1 cellular context compared by ENCODE assay signal in the genomic region with DNA sequence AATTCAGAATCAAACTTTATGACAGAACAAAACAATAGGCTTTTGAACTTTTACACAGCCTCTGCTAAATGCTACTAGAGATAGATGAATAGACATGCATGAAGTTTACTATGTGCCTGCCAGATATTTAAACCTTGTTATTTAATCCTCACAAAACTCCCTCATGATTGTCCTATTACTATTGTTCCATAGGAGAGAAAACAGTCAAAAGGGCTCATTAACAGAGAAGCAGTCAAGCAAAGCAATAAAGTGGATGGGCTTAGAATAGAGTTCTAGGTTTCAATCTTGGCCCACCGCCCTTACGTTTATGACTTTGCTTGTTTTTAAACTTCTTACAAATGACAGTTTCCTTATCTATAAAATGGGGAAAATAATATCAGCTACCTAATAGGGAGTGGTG.
TF ChIP-seq lines count a peak whose summit lies in the region.

No MANE protein-coding gene starts in this region.

TF ChIP-seq in HEK293, 187 proteins besides CTCF, POLR2A, EP300 and RAD21 (continued from another document):
- TF ChIP-seq FEZF1 (tag by site-specific recombination; IDR thresholded peaks at IDR 0.05) (peak; percentile 52; the same call in 1 of the 2 replicates), ZNF529 (tag by site-specific recombination; IDR thresholded peaks at IDR 0.05; ENCODE audit: insufficient replicate concordance) (no peak), GLI4 (tag by site-specific recombination; IDR thresholded peaks at IDR 0.05) (no peak), ZNF37A (tag by site-specific recombination; IDR thresholded peaks at IDR 0.05) (no peak)
